8 cellular contexts compared by ENCODE assay signal in the genomic region with DNA sequence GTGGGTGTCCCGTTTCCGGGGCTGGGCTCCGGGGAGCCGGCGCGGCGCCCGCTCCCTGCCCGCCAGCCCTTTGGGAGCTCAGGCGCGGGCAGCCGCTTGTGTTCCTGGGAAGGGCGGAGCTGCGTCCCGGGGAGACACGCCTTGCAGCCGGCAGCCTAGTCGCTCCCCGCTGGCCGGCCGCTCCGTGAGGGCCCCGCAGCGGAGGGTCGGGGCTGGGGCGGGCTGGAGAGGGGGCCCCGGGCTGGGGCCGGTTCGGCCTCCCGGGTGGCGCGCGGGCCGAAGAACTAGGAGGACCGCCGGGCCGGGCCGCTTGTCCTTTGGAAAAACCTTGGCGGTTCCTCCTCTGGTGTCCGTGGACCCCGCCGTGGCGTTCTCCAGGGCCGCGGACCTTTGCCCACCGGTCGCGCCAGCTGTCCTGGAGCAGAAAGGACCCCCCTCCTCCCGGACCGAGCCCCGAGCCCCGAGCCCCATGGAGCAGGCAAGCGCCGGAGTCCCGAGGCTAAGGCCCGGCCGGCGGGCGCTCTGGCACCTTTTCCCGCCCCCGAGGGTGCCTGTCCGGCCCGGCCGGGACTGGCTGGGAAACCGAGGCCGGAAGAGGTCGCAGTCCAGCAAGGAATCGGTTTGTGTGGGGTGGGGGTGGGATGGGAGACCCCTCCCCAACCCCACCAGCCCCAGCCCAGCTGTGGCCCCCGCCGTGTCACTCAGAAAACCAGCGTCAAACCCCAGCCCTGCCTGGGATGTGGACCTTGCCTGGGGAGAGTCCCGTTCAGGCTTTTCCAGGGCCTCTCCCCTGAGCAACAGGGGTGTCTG. TPM values are rescaled to one million over a fixed set of nuclear protein-coding genes. Genes with fewer than 3 reads are reported as not detected.
DNase-seq lines count a peak whose midpoint lies in the region; ATAC-seq and TF ChIP-seq lines count a peak whose summit lies in the region.

No MANE protein-coding gene starts in this region.

- H3K4me1 ChIP-seq in adrenal gland (replicated peaks in 1 of 2): peaks cover 0 to 6% of the 10 kb centered on the region in 2 donors
- H3K4me1 ChIP-seq in right cardiac atrium (ENCODE audit: control insufficient read depth, insufficient read depth, low read length): no peaks in the 10 kb centered on the region

- H3K9me3 ChIP-seq in adrenal gland (replicated peaks in 1 of 3) (no peaks in the 10 kb centered on the region), right cardiac atrium (ENCODE audit: control insufficient read depth, low read length) (no peaks in the 10 kb centered on the region)

- H3K36me3 Mint-ChIP-seq in activated CD8-positive, alpha-beta memory T cell treated with anti-CD3 and anti-CD28 coated beads, Interleukin-2, amount 10 ng/mL, durations not matched to agents 7 days and 5 days: peaks cover 7% of the 10 kb centered on the region

- H3K4me3 ChIP-seq in adrenal gland: peak overlapping the region in 3 of 4 donors; percentile 11 to 87 (median 58)
- peak overlapping the region; percentile 34 for H3K4me3 ChIP-seq in right cardiac atrium (ENCODE audit: low read length)
- peak overlapping the region; percentile 55 for H3K4me3 ChIP-seq in retinal pigment epithelial cell (ENCODE audit: low read length)

- peaks cover 45% of the 10 kb centered on the region for H3K4me1 Mint-ChIP-seq in activated CD8-positive, alpha-beta memory T cell treated with anti-CD3 and anti-CD28 coated beads, Interleukin-2, amount 10 ng/mL, durations not matched to agents 7 days and 5 days

- 0 to 11% (median 3%) methylated on average over 8 to 71 of the region's 72 CpGs for WGBS in adrenal gland, 4 donors
- WGBS in right cardiac atrium: 2% methylated on average over 72 of the region's 72 CpGs

- intact Hi-C loops in adrenal gland (cut with DNase I): loop anchor here in 1 of 2 donors (10.0 kb wide), 1 partner anchor 68 kb away; no protein-coding TSS in a partner anchor
- intact Hi-C loops in right cardiac atrium (cut with DNase I): no loop called here

- CTCF ChIA-PET in activated CD8-positive, alpha-beta memory T cell treated with anti-CD3 and anti-CD28 coated beads, Interleukin-2, amount 10 ng/mL, durations not matched to agents 7 days and 5 days (lab: Charles Lee): interaction anchor here (0.6 to 1.5 kb wide), 10 partner anchors 9 to 303 kb away, joined by 3 to 7 read pairs (median 4); a partner anchor contains a TSS

- H3K27ac Mint-ChIP-seq in activated CD8-positive, alpha-beta memory T cell treated with anti-CD3 and anti-CD28 coated beads, Interleukin-2, amount 10 ng/mL, durations not matched to agents 7 days and 5 days: peak overlapping the region; percentile 92

- H3K27ac ChIP-seq in adrenal gland: peak overlapping the region in 3 of 5 donors; percentile 57 to 78 (median 59)
- H3K27ac ChIP-seq in right cardiac atrium (ENCODE audit: low read length): no peak overlapping the region

- peak; percentile 70 for ATAC-seq in activated CD8-positive, alpha-beta memory T cell treated with anti-CD3 and anti-CD28 coated beads, Interleukin-2, amount 10 ng/mL, durations not matched to agents 7 days and 5 days
- peak; percentile 90 for ATAC-seq in right cardiac atrium
- no peak for ATAC-seq in HG03442 (IDR thresholded peaks at IDR 0.05; ENCODE audit: unreplicated experiment)

- peak overlapping the region; percentile 80 for H3K4me3 Mint-ChIP-seq in activated CD8-positive, alpha-beta memory T cell treated with anti-CD3 and anti-CD28 coated beads, Interleukin-2, amount 10 ng/mL, durations not matched to agents 7 days and 5 days

- DNase-seq in activated CD8-positive, alpha-beta memory T cell treated with anti-CD3 and anti-CD28 coated beads, Interleukin-2, amount 10 ng/mL, durations not matched to agents 7 days and 5 days: peak; percentile 64
- DNase-seq in activated CD8-positive, alpha-beta memory T cell treated with anti-CD3 and anti-CD28 coated beads, Interleukin-2, amount 50 U/mL, for 48 hours: no peak
- DNase-seq in HuH-7.5 (ENCODE audit: low spot score) (peak; percentile 91), adrenal gland (peak in 6 of 7 donors; percentile 39 to 82 (median 50)), right cardiac atrium (peak; percentile 73 to 88 (median 84)), retinal pigment epithelial cell (ENCODE audit: low read depth) (peak; percentile 23), NK-92 (lab: John Stamatoyannopoulos, UW; ENCODE audit: unreplicated experiment) (no peak)

- no peaks in the 10 kb centered on the region for H3K9me3 Mint-ChIP-seq in activated CD8-positive, alpha-beta memory T cell treated with anti-CD3 and anti-CD28 coated beads, Interleukin-2, amount 10 ng/mL, durations not matched to agents 7 days and 5 days (ENCODE audit: low read depth)

- no peak for TF ChIP-seq CTCF in adrenal gland (IDR thresholded peaks at IDR 0.05)
- TF ChIP-seq CTCF in retinal pigment epithelial cell (conservative IDR thresholded peaks at IDR 0.05; ENCODE audit: low read depth, low read length): no peak

- H3K27me3 Mint-ChIP-seq in activated CD8-positive, alpha-beta memory T cell treated with anti-CD3 and anti-CD28 coated beads, Interleukin-2, amount 10 ng/mL, durations not matched to agents 7 days and 5 days: peaks cover 12% of the 10 kb centered on the region

- TF ChIP-seq POLR2A in adrenal gland (IDR thresholded peaks at IDR 0.05): peak in 1 of 2 donors; percentile 37

- H3K27me3 ChIP-seq in adrenal gland (peaks cover 15% of the 10 kb centered on the region), right cardiac atrium (ENCODE audit: control insufficient read depth, insufficient read depth) (no peaks in the 10 kb centered on the region)

- H3K36me3 ChIP-seq in adrenal gland (replicated peaks in 1 of 2): no peaks in the 10 kb centered on the region

RNA-seq across cellular contexts. Expression of a gene that starts 6.8 kb away (rescaled TPM):
- total RNA-seq in activated CD8-positive, alpha-beta memory T cell treated with anti-CD3 and anti-CD28 coated beads, Interleukin-2, amount 10 ng/mL, durations not matched to agents 7 days and 5 days: 1 to 10 TPM; 5.8 to 9.9 TPM
- total RNA-seq in adrenal gland (10 to 100 TPM in 1 of 8 donors, 1 to 10 TPM in 5, not detected in 2; 1.2 to 10.5 (median 4.8) TPM), right cardiac atrium (1 to 10 TPM; 3.1 to 4.6 (median 4.2) TPM)
- polyA plus RNA-seq in adrenal gland (10 to 100 TPM in 2 of 3 donors, not detected in 1; 10.4 to 12.9 TPM), right cardiac atrium (1.5 TPM)

RNA-seq across cellular contexts. Expression of a gene that starts 13.4 kb away (rescaled TPM):
- total RNA-seq in activated CD8-positive, alpha-beta memory T cell treated with anti-CD3 and anti-CD28 coated beads, Interleukin-2, amount 10 ng/mL, durations not matched to agents 7 days and 5 days: 10 to 100 TPM; 10.5 to 35.6 TPM
- 1 to 10 TPM in 2 of 8 donors, under 1 TPM in 2, not detected in 4; 0.41 to 1.4 (median 0.98) TPM for total RNA-seq in adrenal gland
- polyA plus RNA-seq in adrenal gland: 1 to 10 TPM in 1 of 3 donors, under 1 TPM in 2; 0.54 to 3.0 (median 0.72) TPM
- total RNA-seq in right cardiac atrium: not detected
- polyA plus RNA-seq in right cardiac atrium: 0.14 TPM

RNA-seq across cellular contexts. Expression of a gene that starts 27.7 kb away (rescaled TPM):
- 10 to 100 TPM; 22.8 to 56.5 TPM for total RNA-seq in activated CD8-positive, alpha-beta memory T cell treated with anti-CD3 and anti-CD28 coated beads, Interleukin-2, amount 10 ng/mL, durations not matched to agents 7 days and 5 days
- total RNA-seq in adrenal gland (1 to 10 TPM in 5 of 8 donors, under 1 TPM in 2, not detected in 1; 0.57 to 3.8 (median 1.8) TPM), right cardiac atrium (under 1 TPM in 1 of 4 donors, not detected in 3; 0.74 TPM)
- polyA plus RNA-seq in adrenal gland (1 to 10 TPM; 1.3 to 5.1 (median 2.2) TPM), right cardiac atrium (0.34 TPM)

Comparison
In these comparisons a context has a peak if more than half of its experiments do, and no peak if none do; other contexts are left out.
1. DNase-seq: peak in activated CD8-positive, alpha-beta memory T cell treated with anti-CD3 and anti-CD28 coated beads, Interleukin-2, amount 10 ng/mL, durations not matched to agents 7 days and 5 days (single experiment), HuH-7.5 (single experiment), adrenal gland (6 of 7), right cardiac atrium (3 of 3) and retinal pigment epithelial cell (single experiment); none in activated CD8-positive, alpha-beta memory T cell treated with anti-CD3 and anti-CD28 coated beads, Interleukin-2, amount 50 U/mL, for 48 hours (single experiment) and NK-92 (single experiment).
2. RNA of a gene that starts 13.4 kb away (total RNA-seq): 10.5 to 35.6 TPM in activated CD8-positive, alpha-beta memory T cell treated with anti-CD3 and anti-CD28 coated beads, Interleukin-2, amount 10 ng/mL, durations not matched to agents 7 days and 5 days; 0.41 to 1.4 TPM in adrenal gland and not detected in right cardiac atrium; every median in the first group is over 4 times any median in the second.
3. Peak in every context shown above with its lines, with median percentiles within 50 percentile points of each other: H3K4me3 ChIP-seq.